Comparison of ENCODE assay signal across 12 cellular contexts in the genomic region with DNA sequence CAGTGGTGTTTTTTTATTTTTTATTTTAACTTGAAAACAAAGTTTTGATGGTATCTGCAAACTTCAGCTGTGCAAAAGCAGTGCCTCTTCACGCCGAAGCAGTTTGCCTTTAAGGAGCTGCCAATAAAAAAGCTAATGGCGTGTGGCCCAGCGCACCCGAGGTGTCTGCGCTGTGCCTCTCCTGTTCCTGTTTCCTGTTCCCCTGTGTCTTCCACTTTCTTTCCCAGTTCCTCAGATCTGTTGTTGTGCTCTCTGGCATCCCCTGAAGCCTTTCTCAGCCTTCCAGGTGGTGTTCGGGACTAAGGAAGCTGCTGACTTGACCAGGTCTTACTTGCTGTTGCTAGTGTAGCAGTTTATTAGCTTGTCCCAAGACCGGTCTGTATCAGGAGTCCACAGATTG.
DNase-seq lines count a peak whose midpoint lies in the region; ATAC-seq and TF ChIP-seq lines count a peak whose summit lies in the region.
"Had no signal": no experiment of that assay in that cellular context is flagged by ENCODE, and none has a peak within 500 bp of the region (broad histone marks: within the 10 kb centered on the region; RNA-seq: fewer than 3 reads in every experiment).

No MANE protein-coding gene starts in this region.

- H3K27me3 ChIP-seq in WERI-Rb-1 (ENCODE audit: insufficient read depth, low read depth, severe bottlenecking) (no peaks in the 10 kb centered on the region), right atrium auricular region (no peaks in the 10 kb centered on the region), gastrocnemius medialis (no peaks in the 10 kb centered on the region)

- in situ Hi-C loops in G401 (cut with HindIII; ENCODE audit: low sequenced_read_pairs): no loop called here
- in situ Hi-C loops in gastrocnemius medialis (cut with MboI; ENCODE audit: low sequenced_read_pairs in 4 of 4): no loop called here

- H3K27ac ChIP-seq in WERI-Rb-1: peak overlapping the region; percentile 11; the same call in 1 of the 2 replicates
- H3K27ac ChIP-seq in right atrium auricular region: peak overlapping the region; percentile 15 to 42
- peak overlapping the region in 3 of 4 donors; percentile 51 to 54 (median 52) for H3K27ac ChIP-seq in gastrocnemius medialis

- H3K36me3 ChIP-seq in WERI-Rb-1 (peaks cover 25% of the 10 kb centered on the region), right atrium auricular region (no peaks in the 10 kb centered on the region), gastrocnemius medialis (no peaks in the 10 kb centered on the region)

- intact Hi-C loops in gastrocnemius medialis (cut with DNase I; ENCODE audit: low total_unique reads): loop anchor here (5.0 kb wide), 1 partner anchor 42 kb away; no protein-coding TSS in a partner anchor

- TF ChIP-seq CTCF in WERI-Rb-1 (IDR thresholded peaks at IDR 0.05; ENCODE audit: low read depth, low read length) (no peak), right atrium auricular region (IDR thresholded peaks at IDR 0.05) (no peak), gastrocnemius medialis (IDR thresholded peaks at IDR 0.05 in 4 of 5, conservative IDR thresholded peaks at IDR 0.05 in 1 of 5) (no peak)

- H3K4me3 ChIP-seq in WERI-Rb-1 (ENCODE audit: low read depth, low read length): no peak overlapping the region
- no peak overlapping the region for H3K4me3 ChIP-seq in right atrium auricular region
- no peak overlapping the region for H3K4me3 ChIP-seq in gastrocnemius medialis

- DNase-seq in G401 (ENCODE audit: low spot score) (peak; percentile 59), WERI-Rb-1 (no peak), right atrium auricular region (ENCODE audit: low spot score) (no peak), gastrocnemius medialis (no peak), NCI-H2081 treated with DMSO at 0.1 percent for 48 hours (lab: John Stamatoyannopoulos, UW) (no peak), left lobe of liver (ENCODE audit: low spot score) (no peak), globus pallidus (ENCODE audit: low spot score) (no peak), NCI-H2196 (lab: John Stamatoyannopoulos, UW; ENCODE audit: unreplicated experiment) (no peak)
- DNase-seq: CD4-positive, alpha-beta T cell; GDM1; NCI-H1436; posterior cingulate gyrus had no signal

- ATAC-seq in gastrocnemius medialis (no peak), left lobe of liver (no peak)

- peaks cover 0 to 56% of the 10 kb centered on the region in 2 donors for H3K4me1 ChIP-seq in right atrium auricular region
- H3K4me1 ChIP-seq in gastrocnemius medialis: peaks cover 15 to 31% of the 10 kb centered on the region in 2 donors

- H3K9me3 ChIP-seq in WERI-Rb-1 (ENCODE audit: severe bottlenecking) (no peaks in the 10 kb centered on the region), right atrium auricular region (no peaks in the 10 kb centered on the region), gastrocnemius medialis (no peaks in the 10 kb centered on the region)

- TF ChIP-seq POLR2A in gastrocnemius medialis (IDR thresholded peaks at IDR 0.05): no peak
